1 cellular context compared by ENCODE assay signal in the genomic region with DNA sequence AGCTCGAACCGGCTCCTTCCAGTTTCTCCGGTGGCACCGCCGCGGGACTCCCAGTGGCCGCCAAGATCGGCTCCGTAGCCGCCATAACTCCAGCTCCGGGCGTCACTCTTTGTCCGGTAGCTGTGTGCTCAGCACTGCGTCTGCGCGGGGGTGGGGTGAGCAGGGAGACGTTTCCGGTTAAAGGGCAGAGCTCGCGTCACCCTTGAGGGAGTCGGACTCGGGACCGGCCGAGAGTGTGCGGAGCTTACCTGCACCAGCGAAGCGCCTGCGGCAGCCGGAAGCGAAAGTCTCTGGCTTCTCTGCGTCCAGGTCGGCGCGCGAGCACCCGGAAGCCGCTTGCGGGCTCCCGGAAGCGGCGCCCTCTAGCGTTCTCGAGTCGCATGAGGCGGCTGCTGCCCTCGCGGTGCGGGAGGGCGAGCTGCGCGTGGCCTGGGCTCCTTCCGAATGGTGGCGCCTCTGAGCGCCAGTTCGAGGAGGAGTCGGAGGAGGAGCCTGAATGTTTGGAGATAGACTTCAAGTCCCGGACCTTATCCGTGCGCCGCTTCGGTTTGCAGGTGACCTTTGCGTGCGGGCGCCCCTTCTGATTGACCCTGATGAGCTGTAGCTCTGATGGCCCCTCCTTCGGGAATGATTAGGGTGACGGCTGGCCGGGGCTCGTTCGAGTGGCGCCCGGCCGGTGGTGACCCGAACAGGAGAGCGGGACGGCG.
A peak's percentile ranks its signal among the peaks of the same experiment; 100 is the strongest.
TF ChIP-seq lines count a peak whose summit lies in the region.

A gene (minus strand): TSS at position 303 of the 707 bp plus-strand sequence. CDS start 218 bp downstream, at position 85.

TF ChIP-seq in HepG2, 621 proteins besides CTCF, POLR2A, EP300 and RAD21 (continued from another document and continues in another):
- peak; percentile 30; the same call in 1 of the 2 replicates for TF ChIP-seq RFX3 (CRISPR knock-in tag; IDR thresholded peaks at IDR 0.05)
- TF ChIP-seq, protein P1, sequence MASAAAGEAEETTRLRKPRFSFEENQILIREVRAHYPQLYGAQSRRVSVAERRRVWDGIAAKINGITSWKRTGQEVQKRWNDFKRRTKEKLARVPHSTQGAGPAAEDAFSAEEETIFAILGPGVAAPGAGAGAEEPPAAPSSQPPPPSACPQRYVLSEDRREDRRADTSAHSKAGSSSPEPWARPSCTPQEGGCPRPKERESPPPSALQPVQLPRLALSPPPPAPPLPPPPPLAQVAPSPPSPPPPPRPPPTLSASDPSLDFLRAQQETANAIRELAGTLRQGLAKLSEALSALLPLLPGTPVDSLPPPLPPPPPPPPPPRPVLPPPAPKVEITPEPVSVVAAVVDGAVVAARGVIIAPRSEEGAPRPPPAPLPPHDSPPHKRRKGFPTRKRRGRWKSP (CRISPR knock-in tag; IDR thresholded peaks at IDR 0.05), result peak; percentile 96
- no peak for TF ChIP-seq MATR3 (CRISPR knock-in tag; IDR thresholded peaks at IDR 0.05)
- TF ChIP-seq ZNF234 (CRISPR knock-in tag; conservative IDR thresholded peaks at IDR 0.05), result peak; percentile 19; the same call in 1 of the 2 replicates
- peak; percentile 86; the same call in 1 of the 2 replicates for TF ChIP-seq ARID2 (CRISPR knock-in tag; IDR thresholded peaks at IDR 0.05; ENCODE audit: borderline replicate concordance)
- TF ChIP-seq, protein P2, sequence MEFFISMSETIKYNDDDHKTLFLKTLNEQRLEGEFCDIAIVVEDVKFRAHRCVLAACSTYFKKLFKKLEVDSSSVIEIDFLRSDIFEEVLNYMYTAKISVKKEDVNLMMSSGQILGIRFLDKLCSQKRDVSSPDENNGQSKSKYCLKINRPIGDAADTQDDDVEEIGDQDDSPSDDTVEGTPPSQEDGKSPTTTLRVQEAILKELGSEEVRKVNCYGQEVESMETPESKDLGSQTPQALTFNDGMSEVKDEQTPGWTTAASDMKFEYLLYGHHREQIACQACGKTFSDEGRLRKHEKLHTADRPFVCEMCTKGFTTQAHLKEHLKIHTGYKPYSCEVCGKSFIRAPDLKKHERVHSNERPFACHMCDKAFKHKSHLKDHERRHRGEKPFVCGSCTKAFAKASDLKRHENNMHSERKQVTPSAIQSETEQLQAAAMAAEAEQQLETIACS (CRISPR knock-in tag; IDR thresholded peaks at IDR 0.05), result peak; percentile 81
- TF ChIP-seq MLLT10 (CRISPR knock-in tag; IDR thresholded peaks at IDR 0.05), result no peak
- TF ChIP-seq CHCHD3 (CRISPR knock-in tag; IDR thresholded peaks at IDR 0.05), result no peak; the same call in 1 of the 2 replicates
- TF ChIP-seq MTA3 (CRISPR knock-in tag; IDR thresholded peaks at IDR 0.05), result no peak
- peak; percentile 100 for TF ChIP-seq ZNF501 (CRISPR knock-in tag; IDR thresholded peaks at IDR 0.05)
- TF ChIP-seq ZNF33A (CRISPR knock-in tag; IDR thresholded peaks at IDR 0.05; ENCODE audit: borderline replicate concordance), result peak; percentile 89; the same call in 1 of the 2 replicates
- TF ChIP-seq PAF1 (CRISPR knock-in tag; IDR thresholded peaks at IDR 0.05), result no peak
- peak; percentile 91 for TF ChIP-seq MAZ (IDR thresholded peaks at IDR 0.05; ENCODE audit: borderline replicate concordance, low read depth, low read length)
- TF ChIP-seq MAZ (CRISPR knock-in tag; IDR thresholded peaks at IDR 0.05; ENCODE audit: low read depth), result peak; percentile 99
- TF ChIP-seq, protein P3, sequence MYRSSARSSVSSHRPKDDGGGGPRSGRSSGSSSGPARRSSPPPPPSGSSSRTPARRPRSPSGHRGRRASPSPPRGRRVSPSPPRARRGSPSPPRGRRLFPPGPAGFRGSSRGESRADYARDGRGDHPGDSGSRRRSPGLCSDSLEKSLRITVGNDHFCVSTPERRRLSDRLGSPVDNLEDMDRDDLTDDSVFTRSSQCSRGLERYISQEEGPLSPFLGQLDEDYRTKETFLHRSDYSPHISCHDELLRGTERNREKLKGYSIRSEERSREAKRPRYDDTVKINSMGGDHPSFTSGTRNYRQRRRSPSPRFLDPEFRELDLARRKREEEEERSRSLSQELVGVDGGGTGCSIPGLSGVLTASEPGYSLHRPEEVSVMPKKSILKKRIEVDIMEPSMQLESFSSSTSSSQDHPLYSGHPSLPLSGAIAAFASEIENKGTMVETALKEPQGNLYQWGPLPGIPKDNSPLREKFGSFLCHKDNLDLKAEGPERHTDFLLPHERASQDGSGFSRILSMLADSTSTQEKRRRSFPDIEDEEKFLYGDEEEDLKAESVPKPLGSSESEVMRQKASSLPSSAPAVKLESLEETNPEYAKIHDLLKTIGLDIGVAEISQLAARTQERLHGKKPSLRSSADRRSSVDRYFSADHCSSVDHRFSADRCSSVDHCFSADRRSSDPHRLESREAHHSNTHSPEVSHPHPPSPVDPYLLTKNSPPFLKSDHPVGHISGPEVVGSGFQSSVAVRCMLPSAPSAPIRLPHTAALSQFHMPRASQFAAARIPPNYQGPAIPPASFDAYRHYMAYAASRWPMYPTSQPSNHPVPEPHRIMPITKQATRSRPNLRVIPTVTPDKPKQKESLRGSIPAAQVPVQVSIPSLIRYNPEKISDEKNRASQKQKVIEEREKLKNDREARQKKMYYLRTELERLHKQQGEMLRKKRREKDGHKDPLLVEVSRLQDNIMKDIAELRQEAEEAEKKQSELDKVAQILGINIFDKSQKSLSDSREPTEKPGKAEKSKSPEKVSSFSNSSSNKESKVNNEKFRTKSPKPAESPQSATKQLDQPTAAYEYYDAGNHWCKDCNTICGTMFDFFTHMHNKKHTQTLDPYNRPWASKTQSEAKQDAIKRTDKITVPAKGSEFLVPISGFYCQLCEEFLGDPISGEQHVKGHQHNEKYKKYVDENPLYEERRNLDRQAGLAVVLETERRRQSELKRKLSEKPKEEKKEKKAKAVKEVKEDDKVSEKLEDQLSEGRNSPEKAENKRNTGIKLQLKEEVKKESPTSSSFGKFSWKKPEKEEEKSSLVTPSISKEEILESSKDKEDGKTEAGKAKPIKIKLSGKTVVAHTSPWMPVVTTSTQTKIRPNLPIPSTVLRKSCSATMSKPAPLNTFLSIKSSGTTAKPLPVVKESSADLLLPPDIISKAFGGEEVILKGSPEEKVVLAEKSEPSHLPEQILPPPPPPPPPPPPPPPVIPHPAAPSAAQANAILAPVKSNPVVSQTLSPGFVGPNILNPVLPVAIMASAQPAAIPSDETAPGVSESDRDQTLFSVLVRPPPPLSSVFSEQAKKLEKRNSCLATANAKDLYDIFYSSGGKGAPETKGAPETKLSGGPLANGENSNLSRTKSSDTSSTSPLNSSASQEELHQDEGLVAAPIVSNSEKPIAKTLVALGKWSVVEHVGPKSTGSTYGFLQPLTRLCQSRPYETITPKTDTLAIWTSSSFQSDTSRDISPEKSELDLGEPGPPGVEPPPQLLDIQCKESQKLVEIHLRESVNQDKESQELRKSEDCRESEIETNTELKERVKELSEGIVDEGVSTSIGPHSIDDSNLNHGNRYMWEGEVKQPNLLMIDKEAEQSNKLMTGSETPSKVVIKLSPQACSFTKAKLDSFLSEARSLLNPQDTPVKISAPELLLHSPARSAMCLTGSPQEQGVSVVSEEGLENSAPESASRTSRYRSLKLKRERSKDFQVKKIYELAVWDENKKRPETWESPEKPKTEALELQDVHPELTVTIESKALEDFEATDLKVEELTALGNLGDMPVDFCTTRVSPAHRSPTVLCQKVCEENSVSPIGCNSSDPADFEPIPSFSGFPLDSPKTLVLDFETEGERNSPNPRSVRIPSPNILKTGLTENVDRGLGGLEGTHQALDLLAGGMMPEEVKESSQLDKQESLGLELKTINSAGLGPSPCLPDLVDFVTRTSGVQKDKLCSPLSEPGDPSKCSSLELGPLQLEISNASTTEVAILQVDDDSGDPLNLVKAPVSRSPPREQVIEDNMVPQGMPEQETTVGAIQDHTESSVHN (CRISPR knock-in tag; IDR thresholded peaks at IDR 0.05), result peak; percentile 55; the same call in 1 of the 2 replicates
- peak; percentile 99 for TF ChIP-seq KDM5B (CRISPR knock-in tag; IDR thresholded peaks at IDR 0.05; ENCODE audit: borderline replicate concordance)
- peak; percentile 93 for TF ChIP-seq YEATS4 (CRISPR knock-in tag; IDR thresholded peaks at IDR 0.05; ENCODE audit: borderline replicate concordance)
- peak; percentile 78; the same call in 1 of the 2 replicates for TF ChIP-seq ZNF12 (CRISPR knock-in tag; IDR thresholded peaks at IDR 0.05)
- TF ChIP-seq, protein P4, sequence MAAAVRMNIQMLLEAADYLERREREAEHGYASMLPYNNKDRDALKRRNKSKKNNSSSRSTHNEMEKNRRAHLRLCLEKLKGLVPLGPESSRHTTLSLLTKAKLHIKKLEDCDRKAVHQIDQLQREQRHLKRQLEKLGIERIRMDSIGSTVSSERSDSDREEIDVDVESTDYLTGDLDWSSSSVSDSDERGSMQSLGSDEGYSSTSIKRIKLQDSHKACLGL (CRISPR knock-in tag; IDR thresholded peaks at IDR 0.05), result peak; percentile 93; the same call in 1 of the 2 replicates
- no peak for TF ChIP-seq MAFF (IDR thresholded peaks at IDR 0.05; ENCODE audit: low read depth, low read length)
- TF ChIP-seq, protein P5, sequence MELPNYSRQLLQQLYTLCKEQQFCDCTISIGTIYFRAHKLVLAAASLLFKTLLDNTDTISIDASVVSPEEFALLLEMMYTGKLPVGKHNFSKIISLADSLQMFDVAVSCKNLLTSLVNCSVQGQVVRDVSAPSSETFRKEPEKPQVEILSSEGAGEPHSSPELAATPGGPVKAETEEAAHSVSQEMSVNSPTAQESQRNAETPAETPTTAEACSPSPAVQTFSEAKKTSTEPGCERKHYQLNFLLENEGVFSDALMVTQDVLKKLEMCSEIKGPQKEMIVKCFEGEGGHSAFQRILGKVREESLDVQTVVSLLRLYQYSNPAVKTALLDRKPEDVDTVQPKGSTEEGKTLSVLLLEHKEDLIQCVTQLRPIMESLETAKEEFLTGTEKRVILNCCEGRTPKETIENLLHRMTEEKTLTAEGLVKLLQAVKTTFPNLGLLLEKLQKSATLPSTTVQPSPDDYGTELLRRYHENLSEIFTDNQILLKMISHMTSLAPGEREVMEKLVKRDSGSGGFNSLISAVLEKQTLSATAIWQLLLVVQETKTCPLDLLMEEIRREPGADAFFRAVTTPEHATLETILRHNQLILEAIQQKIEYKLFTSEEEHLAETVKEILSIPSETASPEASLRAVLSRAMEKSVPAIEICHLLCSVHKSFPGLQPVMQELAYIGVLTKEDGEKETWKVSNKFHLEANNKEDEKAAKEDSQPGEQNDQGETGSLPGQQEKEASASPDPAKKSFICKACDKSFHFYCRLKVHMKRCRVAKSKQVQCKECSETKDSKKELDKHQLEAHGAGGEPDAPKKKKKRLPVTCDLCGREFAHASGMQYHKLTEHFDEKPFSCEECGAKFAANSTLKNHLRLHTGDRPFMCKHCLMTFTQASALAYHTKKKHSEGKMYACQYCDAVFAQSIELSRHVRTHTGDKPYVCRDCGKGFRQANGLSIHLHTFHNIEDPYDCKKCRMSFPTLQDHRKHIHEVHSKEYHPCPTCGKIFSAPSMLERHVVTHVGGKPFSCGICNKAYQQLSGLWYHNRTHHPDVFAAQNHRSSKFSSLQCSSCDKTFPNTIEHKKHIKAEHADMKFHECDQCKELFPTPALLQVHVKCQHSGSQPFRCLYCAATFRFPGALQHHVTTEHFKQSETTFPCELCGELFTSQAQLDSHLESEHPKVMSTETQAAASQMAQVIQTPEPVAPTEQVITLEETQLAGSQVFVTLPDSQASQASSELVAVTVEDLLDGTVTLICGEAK (IDR thresholded peaks at IDR 0.05), result peak; percentile 98
- TF ChIP-seq, protein P5 (CRISPR knock-in tag; IDR thresholded peaks at IDR 0.05), result peak; percentile 83
- peak; percentile 99 for TF ChIP-seq ZNF747 (CRISPR knock-in tag; IDR thresholded peaks at IDR 0.05; ENCODE audit: borderline replicate concordance)
- TF ChIP-seq ZNF777 (CRISPR knock-in tag; IDR thresholded peaks at IDR 0.05), result peak; percentile 79
- no peak for TF ChIP-seq ATM (IDR thresholded peaks at IDR 0.05; ENCODE audit: borderline replicate concordance)
- TF ChIP-seq, protein P6, sequence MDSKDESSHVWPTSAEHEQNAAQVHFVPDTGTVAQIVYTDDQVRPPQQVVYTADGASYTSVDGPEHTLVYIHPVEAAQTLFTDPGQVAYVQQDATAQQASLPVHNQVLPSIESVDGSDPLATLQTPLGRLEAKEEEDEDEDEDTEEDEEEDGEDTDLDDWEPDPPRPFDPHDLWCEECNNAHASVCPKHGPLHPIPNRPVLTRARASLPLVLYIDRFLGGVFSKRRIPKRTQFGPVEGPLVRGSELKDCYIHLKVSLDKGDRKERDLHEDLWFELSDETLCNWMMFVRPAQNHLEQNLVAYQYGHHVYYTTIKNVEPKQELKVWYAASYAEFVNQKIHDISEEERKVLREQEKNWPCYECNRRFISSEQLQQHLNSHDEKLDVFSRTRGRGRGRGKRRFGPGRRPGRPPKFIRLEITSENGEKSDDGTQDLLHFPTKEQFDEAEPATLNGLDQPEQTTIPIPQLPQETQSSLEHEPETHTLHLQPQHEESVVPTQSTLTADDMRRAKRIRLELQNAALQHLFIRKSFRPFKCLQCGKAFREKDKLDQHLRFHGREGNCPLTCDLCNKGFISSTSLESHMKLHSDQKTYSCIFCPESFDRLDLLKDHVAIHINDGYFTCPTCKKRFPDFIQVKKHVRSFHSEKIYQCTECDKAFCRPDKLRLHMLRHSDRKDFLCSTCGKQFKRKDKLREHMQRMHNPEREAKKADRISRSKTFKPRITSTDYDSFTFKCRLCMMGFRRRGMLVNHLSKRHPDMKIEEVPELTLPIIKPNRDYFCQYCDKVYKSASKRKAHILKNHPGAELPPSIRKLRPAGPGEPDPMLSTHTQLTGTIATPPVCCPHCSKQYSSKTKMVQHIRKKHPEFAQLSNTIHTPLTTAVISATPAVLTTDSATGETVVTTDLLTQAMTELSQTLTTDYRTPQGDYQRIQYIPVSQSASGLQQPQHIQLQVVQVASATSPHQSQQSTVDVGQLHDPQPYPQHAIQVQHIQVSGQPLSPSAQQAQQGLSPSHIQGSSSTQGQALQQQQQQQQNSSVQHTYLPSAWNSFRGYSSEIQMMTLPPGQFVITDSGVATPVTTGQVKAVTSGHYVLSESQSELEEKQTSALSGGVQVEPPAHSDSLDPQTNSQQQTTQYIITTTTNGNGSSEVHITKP (CRISPR knock-in tag; IDR thresholded peaks at IDR 0.05; ENCODE audit: low read depth), result peak; percentile 88; the same call in 1 of the 2 replicates
